10 cellular contexts compared by ENCODE assay signal in genomic region chr1:89451011-89451410, GRCh38.
A peak's percentile ranks its signal among the peaks of the same experiment; 100 is the strongest.
DNase-seq lines count a peak whose midpoint lies in the region; ATAC-seq and TF ChIP-seq lines count a peak whose summit lies in the region.
"Had no signal": no experiment of that assay in that cellular context is flagged by ENCODE, and none has a peak within 500 bp of the region (broad histone marks: within the 10 kb centered on the region; RNA-seq: fewer than 3 reads in every experiment).

No MANE protein-coding gene starts in this region.

- DNase-seq in ELR (ENCODE audit: low read depth) (peak; percentile 33), OCI-M1 (lab: John Stamatoyannopoulos, UW) (peak; percentile 8), epithelial cell of proximal tubule (ENCODE audit: low read depth) (peak; percentile 15), islet precursor cell (no peak), SKM-1 treated with dmso at 0.1 percent for 144 hours (lab: John Stamatoyannopoulos, UW; ENCODE audit: unreplicated experiment) (no peak), NCI-H2227 (lab: John Stamatoyannopoulos, UW; ENCODE audit: unreplicated experiment) (no peak)
- DNase-seq: amygdala, NCI-H1092 treated with DMSO at 0.1 percent for 48 hours had no signal

- TF ChIP-seq CTCF in epithelial cell of proximal tubule (conservative IDR thresholded peaks at IDR 0.05; ENCODE audit: low read depth, low read length): no peak

- peak; percentile 61 for ATAC-seq in GM19463 (IDR thresholded peaks at IDR 0.05; ENCODE audit: unreplicated experiment)
- no peak for ATAC-seq in GM21515 (IDR thresholded peaks at IDR 0.05; ENCODE audit: unreplicated experiment)

- H3K4me3 ChIP-seq in epithelial cell of proximal tubule (ENCODE audit: low read depth, low read length): no peak overlapping the region

Comparison
In these comparisons a context has a peak if more than half of its experiments do, and no peak if none do; other contexts are left out.
1. DNase-seq: peak in ELR (single experiment), OCI-M1 (single experiment) and epithelial cell of proximal tubule (single experiment); none in islet precursor cell (single experiment), SKM-1 treated with dmso at 0.1 percent for 144 hours (single experiment) and NCI-H2227 (single experiment).